1 cellular context compared by ENCODE assay signal in genomic region chr22:20606041-20606783, GRCh38.
TF ChIP-seq lines count a peak whose summit lies in the region.

No MANE protein-coding gene starts in this region.

TF ChIP-seq in HepG2, 621 proteins besides CTCF, POLR2A, EP300 and RAD21 (continued from another document and continues in another):
- TF ChIP-seq TRIM22 (IDR thresholded peaks at IDR 0.05): no peak
- no peak for TF ChIP-seq RELA (CRISPR knock-in tag; IDR thresholded peaks at IDR 0.05)
- TF ChIP-seq ARID4A (CRISPR knock-in tag; IDR thresholded peaks at IDR 0.05; ENCODE audit: borderline replicate concordance): no peak; the same call in 1 of the 2 replicates
- no peak for TF ChIP-seq FOXK1 (CRISPR knock-in tag; IDR thresholded peaks at IDR 0.05; ENCODE audit: borderline replicate concordance, low read depth)
- 0 out of 2 replicates have a peak, but pooled peaks have one; percentile 12 for TF ChIP-seq FOSL2 (CRISPR knock-in tag; IDR thresholded peaks at IDR 0.05)
- no peak for TF ChIP-seq KAT8 (CRISPR knock-in tag; IDR thresholded peaks at IDR 0.05)
- TF ChIP-seq ZFP62 (CRISPR knock-in tag; IDR thresholded peaks at IDR 0.05): no peak
- peak; percentile 40; the same call in 1 of the 2 replicates for TF ChIP-seq ZNF788 (CRISPR knock-in tag; IDR thresholded peaks at IDR 0.05; ENCODE audit: borderline replicate concordance)
- TF ChIP-seq RBM39 (IDR thresholded peaks at IDR 0.05; ENCODE audit: low read depth, low read length, poor library complexity, severe bottlenecking): peak; percentile 57
- no peak for TF ChIP-seq GPN1 (CRISPR knock-in tag; IDR thresholded peaks at IDR 0.05; ENCODE audit: borderline replicate concordance)
- no peak for TF ChIP-seq IRF1 (CRISPR knock-in tag; IDR thresholded peaks at IDR 0.05; ENCODE audit: low read depth)
- TF ChIP-seq THAP11 (CRISPR knock-in tag; IDR thresholded peaks at IDR 0.05): 0 out of 2 replicates have a peak, but pooled peaks have one; percentile 23
- 0 out of 2 replicates have a peak, but pooled peaks have one; percentile 27 for TF ChIP-seq TBX2 (CRISPR knock-in tag; IDR thresholded peaks at IDR 0.05; ENCODE audit: borderline replicate concordance)
- no peak for TF ChIP-seq ZNF274 (CRISPR knock-in tag; IDR thresholded peaks at IDR 0.05)
- no peak for TF ChIP-seq NCOR1 (IDR thresholded peaks at IDR 0.05; ENCODE audit: borderline replicate concordance, low read length)
- TF ChIP-seq ZNF609 (CRISPR knock-in tag; IDR thresholded peaks at IDR 0.05; ENCODE audit: borderline replicate concordance): no peak
- no peak for TF ChIP-seq ZNF616 (CRISPR knock-in tag; IDR thresholded peaks at IDR 0.05; ENCODE audit: low read depth)
- TF ChIP-seq ZNF710 (CRISPR knock-in tag; IDR thresholded peaks at IDR 0.05; ENCODE audit: borderline replicate concordance): no peak
- TF ChIP-seq ATF3 (CRISPR knock-in tag; IDR thresholded peaks at IDR 0.05): no peak
- TF ChIP-seq ZBTB7B (CRISPR knock-in tag; IDR thresholded peaks at IDR 0.05): no peak
- no peak for TF ChIP-seq MYC (CRISPR knock-in tag; IDR thresholded peaks at IDR 0.05; ENCODE audit: borderline replicate concordance)
- no peak for TF ChIP-seq MLLT10 (CRISPR knock-in tag; IDR thresholded peaks at IDR 0.05)
- TF ChIP-seq NONO (IDR thresholded peaks at IDR 0.05): no peak
- peak; percentile 52; the same call in 1 of the 2 replicates for TF ChIP-seq NONO (CRISPR knock-in tag; conservative IDR thresholded peaks at IDR 0.05)
- TF ChIP-seq KDM5A (IDR thresholded peaks at IDR 0.05; ENCODE audit: borderline replicate concordance, low read length): no peak
- TF ChIP-seq ZFY (CRISPR knock-in tag; IDR thresholded peaks at IDR 0.05): no peak
- TF ChIP-seq ZIK1 (CRISPR knock-in tag; IDR thresholded peaks at IDR 0.05; ENCODE audit: borderline replicate concordance, low read depth): no peak
- no peak for TF ChIP-seq MED13 (CRISPR knock-in tag; IDR thresholded peaks at IDR 0.05)
- TF ChIP-seq KDM4B (CRISPR knock-in tag; IDR thresholded peaks at IDR 0.05): no peak
- no peak for TF ChIP-seq JDP2 (CRISPR knock-in tag; IDR thresholded peaks at IDR 0.05; ENCODE audit: borderline replicate concordance)
- TF ChIP-seq ZNF777 (CRISPR knock-in tag; IDR thresholded peaks at IDR 0.05): no peak
- no peak for TF ChIP-seq ATF6 (CRISPR knock-in tag; conservative IDR thresholded peaks at IDR 0.05)
- no peak for TF ChIP-seq FIP1L1 (IDR thresholded peaks at IDR 0.05; ENCODE audit: borderline replicate concordance, insufficient read depth, low read depth, low read length)
- peak; percentile 49 for TF ChIP-seq ZFP91 (CRISPR knock-in tag; IDR thresholded peaks at IDR 0.05; ENCODE audit: borderline replicate concordance)
- 0 out of 2 replicates have a peak, but pooled peaks have one; percentile 21 for TF ChIP-seq HOXA3 (CRISPR knock-in tag; IDR thresholded peaks at IDR 0.05)
- no peak for TF ChIP-seq HOXA9 (CRISPR knock-in tag; IDR thresholded peaks at IDR 0.05; ENCODE audit: borderline replicate concordance)
- TF ChIP-seq YEATS2 (CRISPR knock-in tag; IDR thresholded peaks at IDR 0.05; ENCODE audit: borderline replicate concordance): no peak
- TF ChIP-seq IKZF4 (CRISPR knock-in tag; IDR thresholded peaks at IDR 0.05; ENCODE audit: borderline replicate concordance, low read depth, not compliant biosample characterization): no peak
- no peak for TF ChIP-seq ZNF260 (CRISPR knock-in tag; IDR thresholded peaks at IDR 0.05; ENCODE audit: borderline replicate concordance, low read depth)
- TF ChIP-seq ETV5 (CRISPR knock-in tag; IDR thresholded peaks at IDR 0.05; ENCODE audit: borderline replicate concordance): peak; percentile 29; the same call in 1 of the 2 replicates
- no peak for TF ChIP-seq SCMH1 (CRISPR knock-in tag; IDR thresholded peaks at IDR 0.05; ENCODE audit: borderline replicate concordance)
